1 cellular context compared by ENCODE assay signal in the genomic region with DNA sequence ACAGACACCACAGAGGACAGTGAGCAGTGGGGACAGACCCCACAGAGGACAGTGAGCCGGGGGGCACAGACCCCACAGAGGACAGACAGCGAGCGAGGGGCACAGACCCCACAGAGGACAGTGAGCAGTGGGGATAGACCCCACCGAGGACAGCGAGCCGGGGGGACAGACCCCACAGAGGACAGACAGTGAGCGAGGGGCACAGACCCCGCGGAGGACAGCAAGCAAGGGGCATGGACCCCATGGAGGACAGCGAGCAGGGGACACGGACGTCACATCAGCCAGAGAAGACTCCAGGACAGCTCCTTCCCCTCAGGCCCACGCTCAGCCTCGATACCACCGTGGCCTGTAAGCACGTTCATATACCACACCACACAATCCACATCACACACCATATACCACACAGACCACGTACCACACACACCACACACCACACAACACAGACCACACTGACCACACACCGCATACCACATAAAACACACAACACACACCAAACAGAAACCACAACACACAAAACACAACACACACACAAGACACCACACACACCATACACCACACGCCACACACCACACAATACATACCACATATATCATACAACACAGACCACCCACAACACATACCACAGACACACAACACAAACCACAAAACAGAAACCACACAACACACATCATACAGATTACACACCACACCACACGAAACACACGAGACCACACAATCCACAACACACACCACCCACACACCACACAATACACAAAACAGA.
TF ChIP-seq lines count a peak whose summit lies in the region.

No MANE protein-coding gene starts in this region.

TF ChIP-seq in H1, 55 proteins besides CTCF, POLR2A, EP300 and RAD21:
- TF ChIP-seq BACH1 (IDR thresholded peaks at IDR 0.05; ENCODE audit: low read length) = no peak
- no peak for TF ChIP-seq NRF1 (IDR thresholded peaks at IDR 0.05; ENCODE audit: low read depth, low read length)
- TF ChIP-seq RXRA (IDR thresholded peaks at IDR 0.05; ENCODE audit: insufficient read depth, low read depth, low read length) = no peak
- TF ChIP-seq MAX (IDR thresholded peaks at IDR 0.05) = no peak
- TF ChIP-seq CHD1 (IDR thresholded peaks at IDR 0.05; ENCODE audit: low read depth, low read length) = no peak
- TF ChIP-seq CHD2 (IDR thresholded peaks at IDR 0.05; ENCODE audit: low read length) = no peak
- no peak for TF ChIP-seq TCF12 (IDR thresholded peaks at IDR 0.05; ENCODE audit: low read depth, low read length)
- TF ChIP-seq JUND (IDR thresholded peaks at IDR 0.05; ENCODE audit: low read length) = no peak
- TF ChIP-seq CEBPB (IDR thresholded peaks at IDR 0.05; ENCODE audit: low read depth, low read length) = no peak
- TF ChIP-seq PHF8 (conservative IDR thresholded peaks at IDR 0.05; ENCODE audit: low read depth, low read length) = no peak
- TF ChIP-seq HDAC2 (IDR thresholded peaks at IDR 0.05; ENCODE audit: borderline replicate concordance in 1 of 2, low read depth in 2 of 2, low read length in 2 of 2) = no peak
- TF ChIP-seq GABPA (IDR thresholded peaks at IDR 0.05; ENCODE audit: borderline replicate concordance, insufficient read depth, low read length) = no peak
- TF ChIP-seq MAFK (IDR thresholded peaks at IDR 0.05; ENCODE audit: low read depth, low read length) = no peak
- TF ChIP-seq TAF1 (IDR thresholded peaks at IDR 0.05; ENCODE audit: low read depth, low read length) = no peak
- TF ChIP-seq YY1 (IDR thresholded peaks at IDR 0.05; ENCODE audit: low read depth, low read length) = no peak
- no peak for TF ChIP-seq RFX5 (IDR thresholded peaks at IDR 0.05; ENCODE audit: borderline replicate concordance, low read depth, low read length)
- TF ChIP-seq ATF3 (IDR thresholded peaks at IDR 0.05; ENCODE audit: insufficient read depth, low read depth, low read length) = no peak
- TF ChIP-seq POU5F1 (IDR thresholded peaks at IDR 0.05; ENCODE audit: low read depth, low read length) = no peak
- no peak for TF ChIP-seq NANOG (IDR thresholded peaks at IDR 0.05; ENCODE audit: insufficient read depth, low read depth, low read length, poor library complexity, severe bottlenecking)
